Comparison of ENCODE assay signal across 1 cellular context in the genomic region with DNA sequence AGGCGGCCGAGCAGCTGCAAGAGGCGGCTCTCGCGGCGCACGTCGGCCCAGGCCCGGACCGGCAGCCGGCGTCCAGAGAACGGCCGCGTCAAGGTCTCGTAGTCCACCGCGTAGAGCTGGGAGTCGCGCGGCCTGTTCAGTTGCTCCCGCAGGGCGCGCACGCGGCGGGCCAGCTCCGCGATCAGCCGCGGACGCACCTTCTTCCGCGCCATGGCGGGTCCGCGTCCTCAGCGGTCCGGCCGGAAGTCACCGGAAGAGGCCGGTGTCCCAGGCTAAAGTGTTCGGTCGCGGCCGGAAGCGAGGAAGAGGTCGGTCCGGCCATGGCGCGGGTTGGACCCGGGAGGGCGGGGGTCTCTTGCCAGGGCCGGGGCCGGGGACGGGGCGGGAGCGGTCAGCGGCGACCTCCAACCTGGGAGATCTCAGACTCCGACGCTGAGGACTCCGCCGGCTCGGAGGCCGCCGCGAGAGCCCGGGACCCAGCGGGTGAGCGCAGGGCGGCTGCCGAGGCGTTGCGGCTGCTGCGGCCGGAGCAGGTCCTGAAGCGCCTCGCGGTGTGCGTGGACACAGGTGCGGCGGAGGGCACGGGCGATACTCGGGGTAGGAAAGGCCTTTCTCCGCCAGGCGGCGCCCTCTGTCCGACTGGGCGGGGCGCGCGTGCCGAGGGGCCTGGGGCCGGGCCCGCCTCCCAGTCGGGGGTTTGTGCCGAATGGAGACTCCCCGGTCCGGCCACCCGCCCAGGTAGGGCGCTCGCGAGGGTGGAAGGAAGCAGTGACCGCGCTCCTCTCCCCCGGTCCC.
A peak's percentile ranks its signal among the peaks of the same experiment; 100 is the strongest.
TF ChIP-seq lines count a peak whose summit lies in the region.

A gene (minus strand): TSS at position 227 of the 795 bp plus-strand sequence. CDS start 15 bp downstream, at position 212.

TF ChIP-seq in HepG2, 621 proteins besides CTCF, POLR2A, EP300 and RAD21 (continued from another document and continues in another):
- TF ChIP-seq, protein P1, sequence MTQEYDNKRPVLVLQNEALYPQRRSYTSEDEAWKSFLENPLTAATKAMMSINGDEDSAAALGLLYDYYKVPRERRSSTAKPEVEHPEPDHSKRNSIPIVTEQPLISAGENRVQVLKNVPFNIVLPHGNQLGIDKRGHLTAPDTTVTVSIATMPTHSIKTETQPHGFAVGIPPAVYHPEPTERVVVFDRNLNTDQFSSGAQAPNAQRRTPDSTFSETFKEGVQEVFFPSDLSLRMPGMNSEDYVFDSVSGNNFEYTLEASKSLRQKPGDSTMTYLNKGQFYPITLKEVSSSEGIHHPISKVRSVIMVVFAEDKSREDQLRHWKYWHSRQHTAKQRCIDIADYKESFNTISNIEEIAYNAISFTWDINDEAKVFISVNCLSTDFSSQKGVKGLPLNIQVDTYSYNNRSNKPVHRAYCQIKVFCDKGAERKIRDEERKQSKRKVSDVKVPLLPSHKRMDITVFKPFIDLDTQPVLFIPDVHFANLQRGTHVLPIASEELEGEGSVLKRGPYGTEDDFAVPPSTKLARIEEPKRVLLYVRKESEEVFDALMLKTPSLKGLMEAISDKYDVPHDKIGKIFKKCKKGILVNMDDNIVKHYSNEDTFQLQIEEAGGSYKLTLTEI (CRISPR knock-in tag; conservative IDR thresholded peaks at IDR 0.05): no peak
- TF ChIP-seq, protein P2, sequence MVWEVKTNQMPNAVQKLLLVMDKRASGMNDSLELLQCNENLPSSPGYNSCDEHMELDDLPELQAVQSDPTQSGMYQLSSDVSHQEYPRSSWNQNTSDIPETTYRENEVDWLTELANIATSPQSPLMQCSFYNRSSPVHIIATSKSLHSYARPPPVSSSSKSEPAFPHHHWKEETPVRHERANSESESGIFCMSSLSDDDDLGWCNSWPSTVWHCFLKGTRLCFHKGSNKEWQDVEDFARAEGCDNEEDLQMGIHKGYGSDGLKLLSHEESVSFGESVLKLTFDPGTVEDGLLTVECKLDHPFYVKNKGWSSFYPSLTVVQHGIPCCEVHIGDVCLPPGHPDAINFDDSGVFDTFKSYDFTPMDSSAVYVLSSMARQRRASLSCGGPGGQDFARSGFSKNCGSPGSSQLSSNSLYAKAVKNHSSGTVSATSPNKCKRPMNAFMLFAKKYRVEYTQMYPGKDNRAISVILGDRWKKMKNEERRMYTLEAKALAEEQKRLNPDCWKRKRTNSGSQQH (CRISPR knock-in tag; IDR thresholded peaks at IDR 0.05; ENCODE audit: low read depth): peak; percentile 89; the same call in 1 of the 2 replicates
- TF ChIP-seq ARNT2 (CRISPR knock-in tag; IDR thresholded peaks at IDR 0.05; ENCODE audit: low read depth) (peak; percentile 76; the same call in 1 of the 2 replicates), RELA (CRISPR knock-in tag; IDR thresholded peaks at IDR 0.05) (peak; percentile 62; the same call in 1 of the 2 replicates), XBP1 (CRISPR knock-in tag; IDR thresholded peaks at IDR 0.05) (no peak), ZNF205 (CRISPR knock-in tag; IDR thresholded peaks at IDR 0.05) (peak; percentile 87), SMARCC2 (IDR thresholded peaks at IDR 0.05) (no peak), GFI1 (CRISPR knock-in tag; IDR thresholded peaks at IDR 0.05; ENCODE audit: borderline replicate concordance) (no peak), ZNF441 (CRISPR knock-in tag; IDR thresholded peaks at IDR 0.05; ENCODE audit: borderline replicate concordance) (no peak; the same call in 1 of the 2 replicates), ZNF768 (CRISPR knock-in tag; IDR thresholded peaks at IDR 0.05) (peak; percentile 83; the same call in 1 of the 2 replicates), HHEX (CRISPR knock-in tag; IDR thresholded peaks at IDR 0.05) (no peak), ZNF557 (CRISPR knock-in tag; IDR thresholded peaks at IDR 0.05) (peak; percentile 67; the same call in 1 of the 2 replicates), AGO1 (IDR thresholded peaks at IDR 0.05; ENCODE audit: low read depth, low read length, poor library complexity, severe bottlenecking) (no peak), ZNF816 (CRISPR knock-in tag; IDR thresholded peaks at IDR 0.05; ENCODE audit: borderline replicate concordance) (0 out of 2 replicates have a peak, but pooled peaks have one; percentile 14), KMT2B (CRISPR knock-in tag; IDR thresholded peaks at IDR 0.05) (peak; percentile 85), KDM5A (IDR thresholded peaks at IDR 0.05; ENCODE audit: borderline replicate concordance, low read length) (peak; percentile 79), ZNF782 (CRISPR knock-in tag; IDR thresholded peaks at IDR 0.05; ENCODE audit: borderline replicate concordance) (peak; percentile 64; the same call in 1 of the 2 replicates), ZNF775 (CRISPR knock-in tag; IDR thresholded peaks at IDR 0.05; ENCODE audit: borderline replicate concordance) (no peak), ZNF24 (IDR thresholded peaks at IDR 0.05) (no peak), TCF12 (IDR thresholded peaks at IDR 0.05) (no peak), TCF12 (CRISPR knock-in tag; IDR thresholded peaks at IDR 0.05) (peak; percentile 45; the same call in 1 of the 2 replicates), PRMT3 (CRISPR knock-in tag; IDR thresholded peaks at IDR 0.05; ENCODE audit: borderline replicate concordance, low read depth) (no peak), U2AF1 (optimal IDR thresholded peaks at IDR 0.05; ENCODE audit: low read depth, low read length) (peak; percentile 53)
- TF ChIP-seq, protein P3, sequence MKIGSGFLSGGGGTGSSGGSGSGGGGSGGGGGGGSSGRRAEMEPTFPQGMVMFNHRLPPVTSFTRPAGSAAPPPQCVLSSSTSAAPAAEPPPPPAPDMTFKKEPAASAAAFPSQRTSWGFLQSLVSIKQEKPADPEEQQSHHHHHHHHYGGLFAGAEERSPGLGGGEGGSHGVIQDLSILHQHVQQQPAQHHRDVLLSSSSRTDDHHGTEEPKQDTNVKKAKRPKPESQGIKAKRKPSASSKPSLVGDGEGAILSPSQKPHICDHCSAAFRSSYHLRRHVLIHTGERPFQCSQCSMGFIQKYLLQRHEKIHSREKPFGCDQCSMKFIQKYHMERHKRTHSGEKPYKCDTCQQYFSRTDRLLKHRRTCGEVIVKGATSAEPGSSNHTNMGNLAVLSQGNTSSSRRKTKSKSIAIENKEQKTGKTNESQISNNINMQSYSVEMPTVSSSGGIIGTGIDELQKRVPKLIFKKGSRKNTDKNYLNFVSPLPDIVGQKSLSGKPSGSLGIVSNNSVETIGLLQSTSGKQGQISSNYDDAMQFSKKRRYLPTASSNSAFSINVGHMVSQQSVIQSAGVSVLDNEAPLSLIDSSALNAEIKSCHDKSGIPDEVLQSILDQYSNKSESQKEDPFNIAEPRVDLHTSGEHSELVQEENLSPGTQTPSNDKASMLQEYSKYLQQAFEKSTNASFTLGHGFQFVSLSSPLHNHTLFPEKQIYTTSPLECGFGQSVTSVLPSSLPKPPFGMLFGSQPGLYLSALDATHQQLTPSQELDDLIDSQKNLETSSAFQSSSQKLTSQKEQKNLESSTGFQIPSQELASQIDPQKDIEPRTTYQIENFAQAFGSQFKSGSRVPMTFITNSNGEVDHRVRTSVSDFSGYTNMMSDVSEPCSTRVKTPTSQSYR (CRISPR knock-in tag; IDR thresholded peaks at IDR 0.05; ENCODE audit: borderline replicate concordance): no peak
- TF ChIP-seq, protein P4, sequence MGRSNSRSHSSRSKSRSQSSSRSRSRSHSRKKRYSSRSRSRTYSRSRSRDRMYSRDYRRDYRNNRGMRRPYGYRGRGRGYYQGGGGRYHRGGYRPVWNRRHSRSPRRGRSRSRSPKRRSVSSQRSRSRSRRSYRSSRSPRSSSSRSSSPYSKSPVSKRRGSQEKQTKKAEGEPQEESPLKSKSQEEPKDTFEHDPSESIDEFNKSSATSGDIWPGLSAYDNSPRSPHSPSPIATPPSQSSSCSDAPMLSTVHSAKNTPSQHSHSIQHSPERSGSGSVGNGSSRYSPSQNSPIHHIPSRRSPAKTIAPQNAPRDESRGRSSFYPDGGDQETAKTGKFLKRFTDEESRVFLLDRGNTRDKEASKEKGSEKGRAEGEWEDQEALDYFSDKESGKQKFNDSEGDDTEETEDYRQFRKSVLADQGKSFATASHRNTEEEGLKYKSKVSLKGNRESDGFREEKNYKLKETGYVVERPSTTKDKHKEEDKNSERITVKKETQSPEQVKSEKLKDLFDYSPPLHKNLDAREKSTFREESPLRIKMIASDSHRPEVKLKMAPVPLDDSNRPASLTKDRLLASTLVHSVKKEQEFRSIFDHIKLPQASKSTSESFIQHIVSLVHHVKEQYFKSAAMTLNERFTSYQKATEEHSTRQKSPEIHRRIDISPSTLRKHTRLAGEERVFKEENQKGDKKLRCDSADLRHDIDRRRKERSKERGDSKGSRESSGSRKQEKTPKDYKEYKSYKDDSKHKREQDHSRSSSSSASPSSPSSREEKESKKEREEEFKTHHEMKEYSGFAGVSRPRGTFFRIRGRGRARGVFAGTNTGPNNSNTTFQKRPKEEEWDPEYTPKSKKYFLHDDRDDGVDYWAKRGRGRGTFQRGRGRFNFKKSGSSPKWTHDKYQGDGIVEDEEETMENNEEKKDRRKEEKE (IDR thresholded peaks at IDR 0.05): no peak
- TF ChIP-seq, protein P5, sequence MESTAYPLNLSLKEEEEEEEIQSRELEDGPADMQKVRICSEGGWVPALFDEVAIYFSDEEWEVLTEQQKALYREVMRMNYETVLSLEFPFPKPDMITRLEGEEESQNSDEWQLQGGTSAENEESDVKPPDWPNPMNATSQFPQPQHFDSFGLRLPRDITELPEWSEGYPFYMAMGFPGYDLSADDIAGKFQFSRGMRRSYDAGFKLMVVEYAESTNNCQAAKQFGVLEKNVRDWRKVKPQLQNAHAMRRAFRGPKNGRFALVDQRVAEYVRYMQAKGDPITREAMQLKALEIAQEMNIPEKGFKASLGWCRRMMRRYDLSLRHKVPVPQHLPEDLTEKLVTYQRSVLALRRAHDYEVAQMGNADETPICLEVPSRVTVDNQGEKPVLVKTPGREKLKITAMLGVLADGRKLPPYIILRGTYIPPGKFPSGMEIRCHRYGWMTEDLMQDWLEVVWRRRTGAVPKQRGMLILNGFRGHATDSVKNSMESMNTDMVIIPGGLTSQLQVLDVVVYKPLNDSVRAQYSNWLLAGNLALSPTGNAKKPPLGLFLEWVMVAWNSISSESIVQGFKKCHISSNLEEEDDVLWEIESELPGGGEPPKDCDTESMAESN (CRISPR knock-in tag; conservative IDR thresholded peaks at IDR 0.05): peak; percentile 83
- TF ChIP-seq, protein P6, sequence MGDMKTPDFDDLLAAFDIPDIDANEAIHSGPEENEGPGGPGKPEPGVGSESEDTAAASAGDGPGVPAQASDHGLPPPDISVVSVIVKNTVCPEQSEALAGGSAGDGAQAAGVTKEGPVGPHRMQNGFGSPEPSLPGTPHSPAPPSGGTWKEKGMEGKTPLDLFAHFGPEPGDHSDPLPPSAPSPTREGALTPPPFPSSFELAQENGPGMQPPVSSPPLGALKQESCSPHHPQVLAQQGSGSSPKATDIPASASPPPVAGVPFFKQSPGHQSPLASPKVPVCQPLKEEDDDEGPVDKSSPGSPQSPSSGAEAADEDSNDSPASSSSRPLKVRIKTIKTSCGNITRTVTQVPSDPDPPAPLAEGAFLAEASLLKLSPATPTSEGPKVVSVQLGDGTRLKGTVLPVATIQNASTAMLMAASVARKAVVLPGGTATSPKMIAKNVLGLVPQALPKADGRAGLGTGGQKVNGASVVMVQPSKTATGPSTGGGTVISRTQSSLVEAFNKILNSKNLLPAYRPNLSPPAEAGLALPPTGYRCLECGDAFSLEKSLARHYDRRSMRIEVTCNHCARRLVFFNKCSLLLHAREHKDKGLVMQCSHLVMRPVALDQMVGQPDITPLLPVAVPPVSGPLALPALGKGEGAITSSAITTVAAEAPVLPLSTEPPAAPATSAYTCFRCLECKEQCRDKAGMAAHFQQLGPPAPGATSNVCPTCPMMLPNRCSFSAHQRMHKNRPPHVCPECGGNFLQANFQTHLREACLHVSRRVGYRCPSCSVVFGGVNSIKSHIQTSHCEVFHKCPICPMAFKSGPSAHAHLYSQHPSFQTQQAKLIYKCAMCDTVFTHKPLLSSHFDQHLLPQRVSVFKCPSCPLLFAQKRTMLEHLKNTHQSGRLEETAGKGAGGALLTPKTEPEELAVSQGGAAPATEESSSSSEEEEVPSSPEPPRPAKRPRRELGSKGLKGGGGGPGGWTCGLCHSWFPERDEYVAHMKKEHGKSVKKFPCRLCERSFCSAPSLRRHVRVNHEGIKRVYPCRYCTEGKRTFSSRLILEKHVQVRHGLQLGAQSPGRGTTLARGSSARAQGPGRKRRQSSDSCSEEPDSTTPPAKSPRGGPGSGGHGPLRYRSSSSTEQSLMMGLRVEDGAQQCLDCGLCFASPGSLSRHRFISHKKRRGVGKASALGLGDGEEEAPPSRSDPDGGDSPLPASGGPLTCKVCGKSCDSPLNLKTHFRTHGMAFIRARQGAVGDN (CRISPR knock-in tag; IDR thresholded peaks at IDR 0.05): peak; percentile 87
- TF ChIP-seq, protein P7, sequence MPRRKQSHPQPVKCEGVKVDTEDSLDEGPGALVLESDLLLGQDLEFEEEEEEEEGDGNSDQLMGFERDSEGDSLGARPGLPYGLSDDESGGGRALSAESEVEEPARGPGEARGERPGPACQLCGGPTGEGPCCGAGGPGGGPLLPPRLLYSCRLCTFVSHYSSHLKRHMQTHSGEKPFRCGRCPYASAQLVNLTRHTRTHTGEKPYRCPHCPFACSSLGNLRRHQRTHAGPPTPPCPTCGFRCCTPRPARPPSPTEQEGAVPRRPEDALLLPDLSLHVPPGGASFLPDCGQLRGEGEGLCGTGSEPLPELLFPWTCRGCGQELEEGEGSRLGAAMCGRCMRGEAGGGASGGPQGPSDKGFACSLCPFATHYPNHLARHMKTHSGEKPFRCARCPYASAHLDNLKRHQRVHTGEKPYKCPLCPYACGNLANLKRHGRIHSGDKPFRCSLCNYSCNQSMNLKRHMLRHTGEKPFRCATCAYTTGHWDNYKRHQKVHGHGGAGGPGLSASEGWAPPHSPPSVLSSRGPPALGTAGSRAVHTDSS (CRISPR knock-in tag; conservative IDR thresholded peaks at IDR 0.05): 0 out of 2 replicates have a peak, but pooled peaks have one; percentile 20
- TF ChIP-seq, protein P8, sequence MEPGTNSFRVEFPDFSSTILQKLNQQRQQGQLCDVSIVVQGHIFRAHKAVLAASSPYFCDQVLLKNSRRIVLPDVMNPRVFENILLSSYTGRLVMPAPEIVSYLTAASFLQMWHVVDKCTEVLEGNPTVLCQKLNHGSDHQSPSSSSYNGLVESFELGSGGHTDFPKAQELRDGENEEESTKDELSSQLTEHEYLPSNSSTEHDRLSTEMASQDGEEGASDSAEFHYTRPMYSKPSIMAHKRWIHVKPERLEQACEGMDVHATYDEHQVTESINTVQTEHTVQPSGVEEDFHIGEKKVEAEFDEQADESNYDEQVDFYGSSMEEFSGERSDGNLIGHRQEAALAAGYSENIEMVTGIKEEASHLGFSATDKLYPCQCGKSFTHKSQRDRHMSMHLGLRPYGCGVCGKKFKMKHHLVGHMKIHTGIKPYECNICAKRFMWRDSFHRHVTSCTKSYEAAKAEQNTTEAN (CRISPR knock-in tag; conservative IDR thresholded peaks at IDR 0.05): no peak; the same call in 1 of the 2 replicates
- TF ChIP-seq, protein P9, sequence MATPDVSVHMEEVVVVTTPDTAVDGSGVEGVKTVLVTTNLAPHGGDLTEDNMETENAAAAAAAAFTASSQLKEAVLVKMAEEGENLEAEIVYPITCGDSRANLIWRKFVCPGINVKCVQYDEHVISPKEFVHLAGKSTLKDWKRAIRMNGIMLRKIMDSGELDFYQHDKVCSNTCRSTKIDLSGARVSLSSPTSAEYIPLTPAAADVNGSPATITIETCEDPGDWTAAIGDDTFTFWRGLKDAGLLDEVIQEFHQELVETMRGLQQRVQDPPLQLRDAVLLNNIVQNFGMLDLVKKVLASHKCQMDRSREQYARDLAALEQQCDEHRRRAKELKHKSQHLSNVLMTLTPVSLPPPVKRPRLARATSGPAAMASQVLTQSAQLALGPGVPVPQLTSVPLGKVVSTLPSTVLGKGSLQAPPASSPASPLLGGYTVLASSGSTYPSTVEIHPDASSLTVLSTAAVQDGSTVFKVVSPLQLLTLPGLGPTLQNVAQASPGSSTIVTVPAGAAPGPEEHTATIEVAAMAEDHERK (CRISPR knock-in tag; IDR thresholded peaks at IDR 0.05; ENCODE audit: low read depth): no peak; the same call in 1 of the 2 replicates
